Comparison of ENCODE assay signal across 1 cellular context in genomic region chr16:66434619-66435430, GRCh38.
TF ChIP-seq lines count a peak whose summit lies in the region.

No MANE protein-coding gene starts in this region.

TF ChIP-seq in HepG2, 621 proteins besides CTCF, POLR2A, EP300 and RAD21 (continued from another document and continues in another):
- TF ChIP-seq, protein P1, sequence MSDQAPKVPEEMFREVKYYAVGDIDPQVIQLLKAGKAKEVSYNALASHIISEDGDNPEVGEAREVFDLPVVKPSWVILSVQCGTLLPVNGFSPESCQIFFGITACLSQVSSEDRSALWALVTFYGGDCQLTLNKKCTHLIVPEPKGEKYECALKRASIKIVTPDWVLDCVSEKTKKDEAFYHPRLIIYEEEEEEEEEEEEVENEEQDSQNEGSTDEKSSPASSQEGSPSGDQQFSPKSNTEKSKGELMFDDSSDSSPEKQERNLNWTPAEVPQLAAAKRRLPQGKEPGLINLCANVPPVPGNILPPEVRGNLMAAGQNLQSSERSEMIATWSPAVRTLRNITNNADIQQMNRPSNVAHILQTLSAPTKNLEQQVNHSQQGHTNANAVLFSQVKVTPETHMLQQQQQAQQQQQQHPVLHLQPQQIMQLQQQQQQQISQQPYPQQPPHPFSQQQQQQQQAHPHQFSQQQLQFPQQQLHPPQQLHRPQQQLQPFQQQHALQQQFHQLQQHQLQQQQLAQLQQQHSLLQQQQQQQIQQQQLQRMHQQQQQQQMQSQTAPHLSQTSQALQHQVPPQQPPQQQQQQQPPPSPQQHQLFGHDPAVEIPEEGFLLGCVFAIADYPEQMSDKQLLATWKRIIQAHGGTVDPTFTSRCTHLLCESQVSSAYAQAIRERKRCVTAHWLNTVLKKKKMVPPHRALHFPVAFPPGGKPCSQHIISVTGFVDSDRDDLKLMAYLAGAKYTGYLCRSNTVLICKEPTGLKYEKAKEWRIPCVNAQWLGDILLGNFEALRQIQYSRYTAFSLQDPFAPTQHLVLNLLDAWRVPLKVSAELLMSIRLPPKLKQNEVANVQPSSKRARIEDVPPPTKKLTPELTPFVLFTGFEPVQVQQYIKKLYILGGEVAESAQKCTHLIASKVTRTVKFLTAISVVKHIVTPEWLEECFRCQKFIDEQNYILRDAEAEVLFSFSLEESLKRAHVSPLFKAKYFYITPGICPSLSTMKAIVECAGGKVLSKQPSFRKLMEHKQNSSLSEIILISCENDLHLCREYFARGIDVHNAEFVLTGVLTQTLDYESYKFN (CRISPR knock-in tag; conservative IDR thresholded peaks at IDR 0.05): peak; percentile 62; the same call in 1 of the 2 replicates
- TF ChIP-seq ZNF878 (CRISPR knock-in tag; IDR thresholded peaks at IDR 0.05) (peak; percentile 63; the same call in 1 of the 2 replicates), MYC (CRISPR knock-in tag; IDR thresholded peaks at IDR 0.05; ENCODE audit: borderline replicate concordance) (no peak), FOXP4 (CRISPR knock-in tag; IDR thresholded peaks at IDR 0.05) (peak; percentile 49; the same call in 1 of the 2 replicates), SUZ12 (IDR thresholded peaks at IDR 0.05; ENCODE audit: low read depth, low read length) (no peak), TCF7L2 (IDR thresholded peaks at IDR 0.05; ENCODE audit: low read depth, low read length) (no peak), NFRKB (IDR thresholded peaks at IDR 0.05) (no peak), PRMT3 (CRISPR knock-in tag; IDR thresholded peaks at IDR 0.05; ENCODE audit: borderline replicate concordance, low read depth) (peak; percentile 56; the same call in 1 of the 2 replicates), RBM39 (IDR thresholded peaks at IDR 0.05; ENCODE audit: low read depth, low read length, poor library complexity, severe bottlenecking) (no peak), ZBTB3 (CRISPR knock-in tag; IDR thresholded peaks at IDR 0.05; ENCODE audit: borderline replicate concordance, low read depth) (no peak), TCF12 (IDR thresholded peaks at IDR 0.05) (no peak), TCF12 (CRISPR knock-in tag; IDR thresholded peaks at IDR 0.05) (no peak), ZSCAN21 (CRISPR knock-in tag; IDR thresholded peaks at IDR 0.05; ENCODE audit: borderline replicate concordance) (peak; percentile 5; the same call in 1 of the 2 replicates), MAFG (CRISPR knock-in tag; IDR thresholded peaks at IDR 0.05) (no peak), ZNF121 (CRISPR knock-in tag; IDR thresholded peaks at IDR 0.05) (0 out of 2 replicates have a peak, but pooled peaks have one; percentile 19), HDAC1 (CRISPR knock-in tag; IDR thresholded peaks at IDR 0.05) (no peak; the same call in none of the 2 replicates), NFE2 (CRISPR knock-in tag; IDR thresholded peaks at IDR 0.05) (no peak), RNF219 (CRISPR knock-in tag; IDR thresholded peaks at IDR 0.05) (peak; percentile 31; the same call in 1 of the 2 replicates), LRRFIP1 (CRISPR knock-in tag; conservative IDR thresholded peaks at IDR 0.05) (no peak), ZNF709 (CRISPR knock-in tag; IDR thresholded peaks at IDR 0.05) (no peak), SALL1 (CRISPR knock-in tag; IDR thresholded peaks at IDR 0.05) (peak; percentile 47), RBAK (CRISPR knock-in tag; IDR thresholded peaks at IDR 0.05) (no peak), HDAC6 (IDR thresholded peaks at IDR 0.05; ENCODE audit: low read depth, low read length) (no peak), ZNF589 (CRISPR knock-in tag; conservative IDR thresholded peaks at IDR 0.05) (no peak), ZNF792 (CRISPR knock-in tag; IDR thresholded peaks at IDR 0.05) (peak; percentile 78; the same call in 1 of the 2 replicates), BRCA1 (CRISPR knock-in tag; IDR thresholded peaks at IDR 0.05) (no peak), ZNF703 (CRISPR knock-in tag; IDR thresholded peaks at IDR 0.05; ENCODE audit: borderline replicate concordance) (no peak), YY1 (IDR thresholded peaks at IDR 0.05; ENCODE audit: insufficient read depth, insufficient replicate concordance, low read depth, low read length) (no peak), ZNF652 (CRISPR knock-in tag; IDR thresholded peaks at IDR 0.05; ENCODE audit: borderline replicate concordance, low read depth) (no peak), AKAP8 (CRISPR knock-in tag; IDR thresholded peaks at IDR 0.05) (no peak), SP5 (CRISPR knock-in tag; IDR thresholded peaks at IDR 0.05; ENCODE audit: borderline replicate concordance, low read depth) (peak; percentile 40; the same call in 1 of the 2 replicates), MBD4 (IDR thresholded peaks at IDR 0.05; ENCODE audit: borderline replicate concordance, low read length) (no peak), DMAP1 (CRISPR knock-in tag; IDR thresholded peaks at IDR 0.05) (no peak), ZNF263 (CRISPR knock-in tag; IDR thresholded peaks at IDR 0.05) (no peak), ARID3A (IDR thresholded peaks at IDR 0.05; ENCODE audit: low read depth, low read length) (no peak), BATF2 (CRISPR knock-in tag; IDR thresholded peaks at IDR 0.05) (no peak), ERF (CRISPR knock-in tag; IDR thresholded peaks at IDR 0.05) (0 out of 2 replicates have a peak, but pooled peaks have one; percentile 22), KAT7 (CRISPR knock-in tag; IDR thresholded peaks at IDR 0.05; ENCODE audit: borderline replicate concordance) (no peak), ATAD3A (CRISPR knock-in tag; IDR thresholded peaks at IDR 0.05) (no peak), CBX2 (IDR thresholded peaks at IDR 0.05; ENCODE audit: low read depth, low read length) (no peak), CBX2 (CRISPR knock-in tag; IDR thresholded peaks at IDR 0.05; ENCODE audit: low read depth) (no peak), GATAD1 (CRISPR knock-in tag; IDR thresholded peaks at IDR 0.05) (0 out of 2 replicates have a peak, but pooled peaks have one; percentile 11)
- TF ChIP-seq, protein P2, sequence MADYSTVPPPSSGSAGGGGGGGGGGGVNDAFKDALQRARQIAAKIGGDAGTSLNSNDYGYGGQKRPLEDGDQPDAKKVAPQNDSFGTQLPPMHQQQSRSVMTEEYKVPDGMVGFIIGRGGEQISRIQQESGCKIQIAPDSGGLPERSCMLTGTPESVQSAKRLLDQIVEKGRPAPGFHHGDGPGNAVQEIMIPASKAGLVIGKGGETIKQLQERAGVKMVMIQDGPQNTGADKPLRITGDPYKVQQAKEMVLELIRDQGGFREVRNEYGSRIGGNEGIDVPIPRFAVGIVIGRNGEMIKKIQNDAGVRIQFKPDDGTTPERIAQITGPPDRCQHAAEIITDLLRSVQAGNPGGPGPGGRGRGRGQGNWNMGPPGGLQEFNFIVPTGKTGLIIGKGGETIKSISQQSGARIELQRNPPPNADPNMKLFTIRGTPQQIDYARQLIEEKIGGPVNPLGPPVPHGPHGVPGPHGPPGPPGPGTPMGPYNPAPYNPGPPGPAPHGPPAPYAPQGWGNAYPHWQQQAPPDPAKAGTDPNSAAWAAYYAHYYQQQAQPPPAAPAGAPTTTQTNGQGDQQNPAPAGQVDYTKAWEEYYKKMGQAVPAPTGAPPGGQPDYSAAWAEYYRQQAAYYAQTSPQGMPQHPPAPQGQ (CRISPR knock-in tag; IDR thresholded peaks at IDR 0.05; ENCODE audit: borderline replicate concordance): no peak
- TF ChIP-seq, protein P3, sequence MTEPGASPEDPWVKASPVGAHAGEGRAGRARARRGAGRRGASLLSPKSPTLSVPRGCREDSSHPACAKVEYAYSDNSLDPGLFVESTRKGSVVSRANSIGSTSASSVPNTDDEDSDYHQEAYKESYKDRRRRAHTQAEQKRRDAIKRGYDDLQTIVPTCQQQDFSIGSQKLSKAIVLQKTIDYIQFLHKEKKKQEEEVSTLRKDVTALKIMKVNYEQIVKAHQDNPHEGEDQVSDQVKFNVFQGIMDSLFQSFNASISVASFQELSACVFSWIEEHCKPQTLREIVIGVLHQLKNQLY (CRISPR knock-in tag; IDR thresholded peaks at IDR 0.05): no peak
- TF ChIP-seq, protein P4, sequence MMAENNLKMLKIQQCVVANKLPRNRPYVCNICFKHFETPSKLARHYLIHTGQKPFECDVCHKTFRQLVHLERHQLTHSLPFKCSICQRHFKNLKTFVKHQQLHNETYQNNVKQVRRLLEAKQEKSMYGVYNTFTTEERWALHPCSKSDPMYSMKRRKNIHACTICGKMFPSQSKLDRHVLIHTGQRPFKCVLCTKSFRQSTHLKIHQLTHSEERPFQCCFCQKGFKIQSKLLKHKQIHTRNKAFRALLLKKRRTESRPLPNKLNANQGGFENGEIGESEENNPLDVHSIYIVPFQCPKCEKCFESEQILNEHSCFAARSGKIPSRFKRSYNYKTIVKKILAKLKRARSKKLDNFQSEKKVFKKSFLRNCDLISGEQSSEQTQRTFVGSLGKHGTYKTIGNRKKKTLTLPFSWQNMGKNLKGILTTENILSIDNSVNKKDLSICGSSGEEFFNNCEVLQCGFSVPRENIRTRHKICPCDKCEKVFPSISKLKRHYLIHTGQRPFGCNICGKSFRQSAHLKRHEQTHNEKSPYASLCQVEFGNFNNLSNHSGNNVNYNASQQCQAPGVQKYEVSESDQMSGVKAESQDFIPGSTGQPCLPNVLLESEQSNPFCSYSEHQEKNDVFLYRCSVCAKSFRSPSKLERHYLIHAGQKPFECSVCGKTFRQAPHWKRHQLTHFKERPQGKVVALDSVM (CRISPR knock-in tag; IDR thresholded peaks at IDR 0.05): no peak; the same call in 1 of the 2 replicates
- TF ChIP-seq, protein P5, sequence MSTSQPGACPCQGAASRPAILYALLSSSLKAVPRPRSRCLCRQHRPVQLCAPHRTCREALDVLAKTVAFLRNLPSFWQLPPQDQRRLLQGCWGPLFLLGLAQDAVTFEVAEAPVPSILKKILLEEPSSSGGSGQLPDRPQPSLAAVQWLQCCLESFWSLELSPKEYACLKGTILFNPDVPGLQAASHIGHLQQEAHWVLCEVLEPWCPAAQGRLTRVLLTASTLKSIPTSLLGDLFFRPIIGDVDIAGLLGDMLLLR (CRISPR knock-in tag; IDR thresholded peaks at IDR 0.05): no peak; the same call in 1 of the 2 replicates
